13 cellular contexts compared by ENCODE assay signal in genomic region chr1:224054611-224055010, GRCh38.
"Had no signal": no experiment of that assay in that cellular context is flagged by ENCODE, and none has a peak within 500 bp of the region (broad histone marks: within the 10 kb centered on the region; RNA-seq: fewer than 3 reads in every experiment).

No MANE protein-coding gene starts in this region.

- H3K36me3 ChIP-seq: heart right ventricle, ovary had no signal

- ATAC-seq: foreskin keratinocyte; heart right ventricle; left lobe of liver; mucosa of descending colon; naive thymus-derived CD4-positive, alpha-beta T cell had no signal

- H3K27me3 ChIP-seq: foreskin keratinocyte, ovary had no signal

- H3K9me3 ChIP-seq: mucosa of descending colon, ovary had no signal

- H3K4me3 ChIP-seq: heart right ventricle, mucosa of descending colon, ovary had no signal

- FAIRE-seq: islet of Langerhans had no signal

- H3K27ac ChIP-seq: foreskin keratinocyte, heart right ventricle, ovary had no signal

- DNase-seq: activated CD4-positive, alpha-beta T cell treated with anti-CD3 and anti-CD28 coated beads, Interleukin-2, amount 10 ng/mL, durations not matched to agents 7 days and 5 days; activated CD8-positive, alpha-beta memory T cell treated with anti-CD3 and anti-CD28 coated beads for 24 hours; activated naive CD8-positive, alpha-beta T cell treated with anti-CD3 and anti-CD28 coated beads for 36 hours; effector memory CD4-positive, alpha-beta T cell; heart right ventricle; mucosa of descending colon; naive thymus-derived CD4-positive, alpha-beta T cell; ovary; stimulated activated CD4-positive, alpha-beta T cell treated with anti-CD3 and anti-CD28 coated beads, Interleukin-12 subunit alpha, Interleukin-12 subunit beta, amount 100 ng/mL, for 4 hours; stimulated activated CD4-positive, alpha-beta T cell treated with anti-CD3 and anti-CD28 coated beads, Interleukin-2, amount 100 ng/mL, for 24 hours had no signal
